Comparison of ENCODE assay signal across 8 cellular contexts in genomic region chr3:124886168-124887051, GRCh38. TPM values are rescaled to one million over a fixed set of nuclear protein-coding genes. Genes with fewer than 3 reads are reported as not detected.
DNase-seq lines count a peak whose midpoint lies in the region; ATAC-seq and TF ChIP-seq lines count a peak whose summit lies in the region.

No MANE protein-coding gene starts in this region.

- peak; percentile 50 for DNase-seq in DMS 273 treated with DMSO at 0.1 percent for 48 hours (lab: John Stamatoyannopoulos, UW)
- DNase-seq in LNCaP clone FGC (ENCODE audit: low read depth): no peak
- peak; percentile 36 for DNase-seq in activated T-cell treated with anti-CD3 and anti-CD28 coated beads, Interleukin-2, amount 50 U/mL, for 1 hour
- DNase-seq in fibroblast of the aortic adventitia (ENCODE audit: low read depth): peak; percentile 34
- peak; percentile 66 for DNase-seq in nephron progenitor cell
- DNase-seq in upper lobe of left lung: peak; percentile 64 to 91
- no peak for DNase-seq in effector CD8-positive, alpha-beta T cell (lab: John Stamatoyannopoulos, UW)

- H3K4me3 Mint-ChIP-seq in nephron progenitor cell: peak overlapping the region; percentile 93

- H3K9me3 ChIP-seq in upper lobe of left lung: no peaks in the 10 kb centered on the region

- peaks cover 0 to 4% (median 0%) of the 10 kb centered on the region in 4 donors for H3K27me3 ChIP-seq in upper lobe of left lung

- no peak for TF ChIP-seq EP300 in upper lobe of left lung (IDR thresholded peaks at IDR 0.05)

- H3K4me1 Mint-ChIP-seq in nephron progenitor cell: peaks cover 58% of the 10 kb centered on the region

- no peaks in the 10 kb centered on the region for H3K9me3 Mint-ChIP-seq in nephron progenitor cell

- peak overlapping the region; percentile 88 to 94 (median 90) for H3K27ac ChIP-seq in upper lobe of left lung

- H3K27ac Mint-ChIP-seq in nephron progenitor cell: peak overlapping the region; percentile 95

- peak overlapping the region; percentile 61 for H3K4me3 ChIP-seq in LNCaP clone FGC (ENCODE audit: low read depth, low read length)
- H3K4me3 ChIP-seq in fibroblast of the aortic adventitia (ENCODE audit: low read depth, low read length): peak overlapping the region; percentile 77
- H3K4me3 ChIP-seq in upper lobe of left lung: peak overlapping the region; percentile 57 to 76 (median 73)

- no peaks in the 10 kb centered on the region for H3K36me3 ChIP-seq in upper lobe of left lung

- peaks cover 2% of the 10 kb centered on the region for H3K27me3 Mint-ChIP-seq in nephron progenitor cell (ENCODE audit: low read depth, poor library complexity)

- TF ChIP-seq POLR2A in upper lobe of left lung (IDR thresholded peaks at IDR 0.05): peak in 2 of 4 donors; percentile 42 to 56

- peaks cover 9 to 19% (median 15%) of the 10 kb centered on the region in 4 donors for H3K4me1 ChIP-seq in upper lobe of left lung

- 7 to 35% methylated on average over 4 to 38 of the region's 85 CpGs for WGBS in upper lobe of left lung, 2 donors

- TF ChIP-seq CTCF in LNCaP clone FGC (IDR thresholded peaks at IDR 0.05; ENCODE audit: control insufficient read depth, extremely low read depth, insufficient read depth) (no peak), fibroblast of the aortic adventitia (IDR thresholded peaks at IDR 0.05; ENCODE audit: insufficient read depth, low read length) (peak; percentile 1), nephron progenitor cell (IDR thresholded peaks at IDR 0.05) (no peak), upper lobe of left lung (IDR thresholded peaks at IDR 0.05) (peak in 3 of 6 experiments; percentile 12 to 23 (median 14))

- no peaks in the 10 kb centered on the region for H3K36me3 Mint-ChIP-seq in nephron progenitor cell (ENCODE audit: low read depth)

- ATAC-seq in GM21526 (IDR thresholded peaks at IDR 0.05; ENCODE audit: low FRiP score, unreplicated experiment) (peak; percentile 41), upper lobe of left lung (ENCODE audit: low FRiP score in 2 of 2) (peak; percentile 61 to 79)

RNA-seq across cellular contexts. Expression of gene ITGB5, which starts 0.8 kb away (rescaled TPM):
- total RNA-seq in fibroblast of the aortic adventitia (ENCODE audit: low replicate concordance): 308 and 429 TPM in 2 replicates
- total RNA-seq in upper lobe of left lung: 100 to 1,000 TPM in 4 of 6 donors, 10 to 100 TPM in 2; 81.5 to 145 (median 106) TPM

RNA-seq across cellular contexts. Expression of gene MUC13, which starts 48.1 kb away (rescaled TPM):
- not detected in 2 replicates for total RNA-seq in fibroblast of the aortic adventitia (ENCODE audit: low replicate concordance)
- 1 to 10 TPM in 1 of 6 donors, under 1 TPM in 3, not detected in 2; 0.15 to 3.6 (median 0.24) TPM for total RNA-seq in upper lobe of left lung

Comparison
In these comparisons a context has a peak if more than half of its experiments do, and no peak if none do; other contexts are left out.
1. DNase-seq: peak in DMS 273 treated with DMSO at 0.1 percent for 48 hours (single experiment), activated T-cell treated with anti-CD3 and anti-CD28 coated beads, Interleukin-2, amount 50 U/mL, for 1 hour (single experiment), fibroblast of the aortic adventitia (single experiment), nephron progenitor cell (single experiment) and upper lobe of left lung (2 of 2); none in LNCaP clone FGC (single experiment) and effector CD8-positive, alpha-beta T cell (single experiment).
2. Peak in every context shown above with its lines, with median percentiles within 50 percentile points of each other: H3K4me3 ChIP-seq.